In the genomic region with DNA sequence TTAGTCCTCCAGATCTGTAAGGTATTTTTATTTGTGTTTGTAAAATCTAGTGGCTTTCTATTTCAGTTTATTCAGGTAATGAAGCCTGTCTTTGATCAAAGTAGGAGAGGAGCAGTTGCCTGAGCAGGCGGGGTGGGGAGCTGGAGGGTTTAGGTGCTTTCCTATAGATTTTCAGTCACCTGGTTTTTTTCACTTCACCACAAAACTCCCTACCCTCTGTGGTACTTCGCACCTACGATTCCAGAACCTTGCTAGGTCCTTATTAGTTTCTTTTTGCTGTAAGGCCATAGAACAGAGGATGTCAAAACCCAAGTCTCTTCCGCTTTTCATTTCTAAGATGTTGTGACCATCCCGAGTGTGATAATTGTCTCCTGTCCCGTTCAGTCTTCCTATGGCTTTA, we compare ENCODE assay signal across 13 cellular contexts. TPM values are rescaled to one million over a fixed set of nuclear protein-coding genes. Genes with fewer than 3 reads are reported as not detected.
DNase-seq lines count a peak whose midpoint lies in the region; ATAC-seq and TF ChIP-seq lines count a peak whose summit lies in the region.
"Had no signal": no experiment of that assay in that cellular context is flagged by ENCODE, and none has a peak within 500 bp of the region (broad histone marks: within the 10 kb centered on the region; RNA-seq: fewer than 3 reads in every experiment).

No MANE protein-coding gene starts in this region.

- intact Hi-C loops in A673 (cut with micrococcal nuclease; ENCODE audit: unreplicated experiment): no loop called here

- ATAC-seq in stimulated activated naive CD8-positive, alpha-beta T cell treated with anti-CD3 and anti-CD28 coated beads, Interleukin-15, Interleukin-2, amounts not matched to agents 100 U/mL and 50 U/mL, for 24 hours: no peak
- ATAC-seq in HG03439 (IDR thresholded peaks at IDR 0.05; ENCODE audit: unreplicated experiment) (peak; percentile 88), GM21825 (IDR thresholded peaks at IDR 0.05; ENCODE audit: unreplicated experiment) (no peak)
- ATAC-seq: HCT116 had no signal

- H3K27me3 ChIP-seq in H9 (ENCODE audit: insufficient read depth, low read length) (no peaks in the 10 kb centered on the region), A673 (replicated peaks; ENCODE audit: insufficient read depth, low read depth, low read length, poor library complexity) (no peaks in the 10 kb centered on the region)

- no peak overlapping the region for H3K56ac ChIP-seq in H9 (ENCODE audit: insufficient read length, low read depth, low read length)

- no peaks in the 10 kb centered on the region for H4K20me1 ChIP-seq in H9 (ENCODE audit: control insufficient read depth, insufficient read depth, insufficient read length)

- H3K9me3 ChIP-seq in H9 (ENCODE audit: control insufficient read depth, low read depth, low read length): no peaks in the 10 kb centered on the region
- no peaks in the 10 kb centered on the region for H3K9me3 ChIP-seq in A673 (ENCODE audit: low read depth, low read length, poor library complexity, severe bottlenecking)

- TF ChIP-seq CTCF in H9 (conservative IDR thresholded peaks at IDR 0.05) (no peak), A673 (conservative IDR thresholded peaks at IDR 0.05; ENCODE audit: low read depth, low read length) (no peak)

- peaks cover 87% of the 10 kb centered on the region for H3K36me3 Mint-ChIP-seq in stimulated activated naive CD8-positive, alpha-beta T cell treated with anti-CD3 and anti-CD28 coated beads, Interleukin-15, Interleukin-2, amounts not matched to agents 100 ng/mL and 50 ng/mL, for 24 hours (ENCODE audit: low read depth)
- peaks cover 31 to 38% (median 36%) of the 10 kb centered on the region in 3 experiments for H3K36me3 Mint-ChIP-seq in H9 (ENCODE audit: insufficient read depth in 1 of 3, low read depth in 3 of 3)

- H3T11ph ChIP-seq in H9 (ENCODE audit: low read length): no peak overlapping the region

- peaks cover 3% of the 10 kb centered on the region; the same call in 1 of the 2 replicates for H3K4me1 ChIP-seq in H9 (ENCODE audit: insufficient read depth, low read length)
- H3K4me1 ChIP-seq in A673 (ENCODE audit: insufficient read depth, low read length, poor library complexity, severe bottlenecking): peaks cover 40% of the 10 kb centered on the region

- peaks cover 24% of the 10 kb centered on the region for H3K4me1 Mint-ChIP-seq in stimulated activated naive CD8-positive, alpha-beta T cell treated with anti-CD3 and anti-CD28 coated beads, Interleukin-15, Interleukin-2, amounts not matched to agents 100 ng/mL and 50 ng/mL, for 24 hours (ENCODE audit: low read depth)
- peaks cover 32 to 44% of the 10 kb centered on the region in 2 experiments for H3K4me1 Mint-ChIP-seq in H9

- no peaks in the 10 kb centered on the region; the same call in 1 of the 2 replicates for H3K79me2 ChIP-seq in H9 (ENCODE audit: insufficient read depth, low read length)

- H3K27ac Mint-ChIP-seq in stimulated activated naive CD8-positive, alpha-beta T cell treated with anti-CD3 and anti-CD28 coated beads, Interleukin-15, Interleukin-2, amounts not matched to agents 100 ng/mL and 50 ng/mL, for 24 hours: peak overlapping the region; percentile 10
- peak overlapping the region in 2 of 3 experiments; percentile 46 to 71; a peak in 2 of 7 replicates for H3K27ac Mint-ChIP-seq in H9

- peaks cover 100% of the 10 kb centered on the region for H3K36me3 ChIP-seq in A673 (ENCODE audit: insufficient read depth, low read length, poor library complexity, severe bottlenecking)

- no peak overlapping the region for H2BK120ac ChIP-seq in H9 (ENCODE audit: low read depth, low read length, poor library complexity, severe bottlenecking)

- no peak overlapping the region for H2BK5ac ChIP-seq in H9 (ENCODE audit: insufficient read length, low read length)

- H3K18ac ChIP-seq in H9 (ENCODE audit: insufficient read length, low read depth, low read length): no peak overlapping the region

- H2AK5ac ChIP-seq in H9 (ENCODE audit: insufficient read length, low read length): no peak overlapping the region

- POLR2A ChIA-PET in A673 (lab: Charles Lee; ENCODE audit: low non-redundant PET): no interaction called here

- no peak overlapping the region for H4K91ac ChIP-seq in H9 (ENCODE audit: insufficient read length, low read depth, low read length)

- H3K79me1 ChIP-seq in H9 (ENCODE audit: insufficient read depth, low read depth, low read length, poor library complexity, severe bottlenecking): no peaks in the 10 kb centered on the region

- BruUV-seq in A673 (replicated peaks; lab: Mats Ljungman, UMichigan): no TSS peak

- no peak overlapping the region for H3K4me3 Mint-ChIP-seq in stimulated activated naive CD8-positive, alpha-beta T cell treated with anti-CD3 and anti-CD28 coated beads, Interleukin-15, Interleukin-2, amounts not matched to agents 100 ng/mL and 50 ng/mL, for 24 hours
- no peak overlapping the region for H3K4me3 Mint-ChIP-seq in H9

- WGBS in H9 (ENCODE audit: extremely low coverage, insufficient read length, low lambda C conversion rate): no CpG with 5 or more reads among the region's 6 CpGs

- no peak overlapping the region for H3K9ac ChIP-seq in H9 (ENCODE audit: extremely low read depth, insufficient read length, low read length)

- no peak for DNase-seq in stimulated activated naive CD8-positive, alpha-beta T cell treated with anti-CD3 and anti-CD28 coated beads, Interleukin-15, Interleukin-2, amounts not matched to agents 100 U/mL and 50 U/mL, for 24 hours
- DNase-seq in H9 (no peak), A673 (ENCODE audit: low spot score) (no peak), KBM-7 (no peak)
- DNase-seq in activated effector memory CD4-positive, alpha-beta T cell treated with anti-CD3 and anti-CD28 coated beads, Interleukin-2, amount 50 U/mL, for 16 hours: no peak
- DNase-seq: activated CD8-positive, alpha-beta memory T cell treated with anti-CD3 and anti-CD28 coated beads for 24 hours; DMS79; stimulated activated CD4-positive, alpha-beta T cell treated with anti-CD3 and anti-CD28 coated beads, Interleukin-15, amount 100 ng/mL, for 24 hours had no signal

- no peak overlapping the region for H3K14ac ChIP-seq in H9 (ENCODE audit: insufficient read depth, low read length)

- H2BK15ac ChIP-seq in H9 (ENCODE audit: low read depth, low read length): no peak overlapping the region

- CTCF ChIA-PET in A673 (lab: Charles Lee): no interaction called here

- H2BK20ac ChIP-seq in H9 (ENCODE audit: low read depth, low read length, poor library complexity, severe bottlenecking): no peak overlapping the region

- no peak overlapping the region for H3K4me3 ChIP-seq in A673 (ENCODE audit: low read depth, low read length, poor library complexity, severe bottlenecking)

- H3K27ac ChIP-seq in H9 (ENCODE audit: insufficient read length, low read depth, low read length) (no peak overlapping the region), A673 (ENCODE audit: low read depth, low read length, poor library complexity, severe bottlenecking) (no peak overlapping the region)

- no peak overlapping the region for H2BK12ac ChIP-seq in H9 (ENCODE audit: insufficient read length, low read depth, low read length)

- no peak overlapping the region for H3K4me2 ChIP-seq in H9 (ENCODE audit: insufficient read depth, insufficient read length, low read length)

- no peak overlapping the region for H4K5ac ChIP-seq in H9 (ENCODE audit: insufficient read length, low read depth, low read length)

- no peaks in the 10 kb centered on the region for H3K9me3 Mint-ChIP-seq in stimulated activated naive CD8-positive, alpha-beta T cell treated with anti-CD3 and anti-CD28 coated beads, Interleukin-15, Interleukin-2, amounts not matched to agents 100 ng/mL and 50 ng/mL, for 24 hours
- H3K9me3 Mint-ChIP-seq in H9: no peaks in the 10 kb centered on the region

- H3K27me3 Mint-ChIP-seq in stimulated activated naive CD8-positive, alpha-beta T cell treated with anti-CD3 and anti-CD28 coated beads, Interleukin-15, Interleukin-2, amounts not matched to agents 100 ng/mL and 50 ng/mL, for 24 hours: no peaks in the 10 kb centered on the region
- no peaks in the 10 kb centered on the region for H3K27me3 Mint-ChIP-seq in H9 (ENCODE audit: low read depth)

- H3K4ac ChIP-seq in H9 (ENCODE audit: low read depth, low read length): no peak overlapping the region

- in situ Hi-C loops in KBM-7 (cut with MboI; ENCODE audit: low pct_unique_long_range_greater_than_20kb, low sequenced_read_pairs): no loop called here

- no peaks in the 10 kb centered on the region for H3K23me2 ChIP-seq in H9 (ENCODE audit: insufficient read length, low read depth, low read length, poor library complexity, severe bottlenecking)

- no peak overlapping the region for H3K23ac ChIP-seq in H9 (ENCODE audit: insufficient read length, low read depth, low read length)

- no peak overlapping the region for H4K8ac ChIP-seq in H9 (replicated peaks; ENCODE audit: insufficient read length, low read depth, low read length)

- H2AFZ ChIP-seq in H9 (ENCODE audit: low read length): no peak overlapping the region

RNA-seq across cellular contexts. Expression of gene SLAIN1, which starts 26.6 kb away (rescaled TPM):
- total RNA-seq in H9 (2021) (23.2 and 23.4 TPM in 2 replicates), A673 (2021) (267 and 314 TPM in 2 replicates)
- total RNA-seq: fibroblast of villous mesenchyme had no signal

Comparison
In these comparisons a context has a peak if more than half of its experiments do, and no peak if none do; other contexts are left out.
1. RNA of gene SLAIN1, which starts 26.6 kb away (total RNA-seq): 267 to 314 TPM in A673; 23.2 to 23.4 TPM in H9; every median in the first group is over 10 times any median in the second.